ENCODE assay signal across 20 cellular contexts in the genomic region with DNA sequence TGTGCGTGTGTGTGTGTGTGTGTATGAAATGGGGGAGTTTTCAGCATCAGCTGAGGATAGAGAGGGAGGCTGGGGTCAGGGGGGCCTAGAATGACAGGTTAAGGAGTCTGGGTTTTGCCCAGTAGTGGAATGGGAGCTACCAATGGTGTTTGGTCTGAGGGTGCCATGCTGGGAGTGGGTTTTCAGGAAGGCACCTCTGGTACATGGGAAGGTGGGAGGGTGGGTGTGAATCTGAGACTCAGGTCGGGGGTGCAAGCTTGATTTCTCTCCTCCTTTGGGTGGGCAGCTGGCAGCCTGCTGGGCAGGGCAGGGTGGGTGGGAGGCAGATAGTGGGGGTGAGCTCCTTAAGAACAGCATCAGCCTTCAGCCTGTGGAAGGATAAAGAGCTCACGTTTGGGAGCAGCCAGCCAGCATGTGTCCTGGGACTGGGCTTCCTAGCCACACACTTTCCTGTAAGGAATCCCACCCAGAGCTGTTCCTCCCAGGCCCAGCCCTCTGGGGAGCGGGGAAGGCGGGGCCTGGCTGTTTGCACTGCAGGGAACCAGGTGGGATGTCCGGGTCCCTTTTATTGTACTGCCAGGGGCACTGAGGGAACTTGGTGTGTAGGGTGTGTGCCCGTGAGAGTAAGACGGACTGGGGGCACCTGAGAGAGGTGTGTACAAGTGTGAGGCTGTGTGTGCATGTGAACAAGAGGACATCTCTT.
DNase-seq lines count a peak whose midpoint lies in the region; ATAC-seq lines count a peak whose summit lies in the region.
"Had no signal": no experiment of that assay in that cellular context is flagged by ENCODE, and none has a peak within 500 bp of the region (broad histone marks: within the 10 kb centered on the region; RNA-seq: fewer than 3 reads in every experiment).

No MANE protein-coding gene starts in this region.

- H3K27me3 ChIP-seq in SJCRH30, result 0 out of 2 replicates have a peak, but pooled peaks cover 4% of the 10 kb centered on the region

- H3K4me1 ChIP-seq in SJCRH30, result peaks cover 18% of the 10 kb centered on the region

- no peaks in the 10 kb centered on the region for H3K9me3 ChIP-seq in SJCRH30 (replicated peaks)

- no peaks in the 10 kb centered on the region for H3K36me3 ChIP-seq in SJCRH30

- no peak for ATAC-seq in GM18868 (IDR thresholded peaks at IDR 0.05; ENCODE audit: unreplicated experiment)
- ATAC-seq in HG03521 (IDR thresholded peaks at IDR 0.05; ENCODE audit: unreplicated experiment), result no peak
- ATAC-seq: GM23338, HCT116 had no signal

- no peak overlapping the region for H3K4me3 ChIP-seq in SJCRH30
- H3K4me3 ChIP-seq: GM23338 had no signal

- H3K27ac ChIP-seq in SJCRH30, result no peak overlapping the region

- DNase-seq in activated CD8-positive, alpha-beta memory T cell treated with anti-CD3 and anti-CD28 coated beads for 24 hours, result peak; percentile 32
- no peak for DNase-seq in activated CD8-positive, alpha-beta memory T cell treated with anti-CD3 and anti-CD28 coated beads, Interleukin-2, amount 50 U/mL, for 48 hours
- DNase-seq in SJCRH30, result peak; percentile 26 to 38
- DNase-seq in left kidney (ENCODE audit: low read depth, low spot score), result peak; percentile 76
- no peak for DNase-seq in inferior parietal cortex (ENCODE audit: extremely low spot score)
- DNase-seq: DMS53; GF-D8; Kasumi-1; NCI-H1694; NCI-H2081; NCI-H2171; NCI-H345; NCI-H524; NCI-H774; NK-92 treated with Interleukin-12 subunit alpha and Interleukin-12 subunit beta, amount 100 ng/mL, for 24 hours; SIG-M5 had no signal

Comparison
In these comparisons a context has a peak if more than half of its experiments do, and no peak if none do; other contexts are left out.
1. DNase-seq: peak in activated CD8-positive, alpha-beta memory T cell treated with anti-CD3 and anti-CD28 coated beads for 24 hours (single experiment), SJCRH30 (2 of 2) and left kidney (single experiment); none in activated CD8-positive, alpha-beta memory T cell treated with anti-CD3 and anti-CD28 coated beads, Interleukin-2, amount 50 U/mL, for 48 hours (single experiment) and inferior parietal cortex (single experiment).